24 cellular contexts compared by ENCODE assay signal in the genomic region with DNA sequence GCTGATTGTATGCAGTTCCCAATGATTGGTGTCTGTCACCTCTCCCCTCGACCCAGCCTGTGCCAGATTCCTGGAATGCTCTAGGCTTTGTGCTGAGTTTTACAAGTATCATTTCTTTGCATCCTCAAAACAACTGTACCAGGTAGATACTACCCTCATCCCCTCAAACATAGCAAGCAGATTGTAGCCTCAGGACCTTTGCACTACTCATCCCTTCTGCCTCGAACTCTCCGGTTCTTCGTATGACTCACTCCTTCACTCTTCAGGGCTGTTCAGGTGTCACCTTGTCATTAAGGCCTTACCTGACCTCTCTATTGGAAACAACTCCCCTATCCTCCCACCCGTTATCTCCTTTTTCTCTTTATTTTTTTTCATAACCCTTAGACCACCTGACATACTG. TPM values are rescaled to one million over a fixed set of nuclear protein-coding genes. Genes with fewer than 3 reads are reported as not detected.
DNase-seq lines count a peak whose midpoint lies in the region; ATAC-seq and TF ChIP-seq lines count a peak whose summit lies in the region.
"Had no signal": no experiment of that assay in that cellular context is flagged by ENCODE, and none has a peak within 500 bp of the region (broad histone marks: within the 10 kb centered on the region; RNA-seq: fewer than 3 reads in every experiment).

No MANE protein-coding gene starts in this region.

- DNase-seq in activated T-cell treated with anti-CD3 and anti-CD28 coated beads, Interleukin-2, amount 50 U/mL, for 72 hours = no peak
- no peak for DNase-seq in activated T-cell treated with anti-CD3 and anti-CD28 coated beads, Interleukin-2, amount 50 U/mL, for 48 hours
- DNase-seq in glutamatergic neuron (no peak), trophoblast cell (peak; percentile 35 to 73), SK-N-SH (no peak)
- DNase-seq: 8988T; ACHN; AML-193; BE2C; CD4-positive, alpha-beta T cell; CD8-positive, alpha-beta memory T cell; DMS 273 treated with DMSO at 0.1 percent for 48 hours; DMS79; EL; GDM1; GOT3 had no signal

- H3K23ac ChIP-seq in trophoblast cell (ENCODE audit: low read length) = no peak overlapping the region

- peaks cover 4% of the 10 kb centered on the region for H3K27me3 ChIP-seq in trophoblast cell (ENCODE audit: insufficient read depth, low read length)
- no peaks in the 10 kb centered on the region for H3K27me3 ChIP-seq in SK-N-SH (ENCODE audit: insufficient read depth)
- H3K27me3 ChIP-seq: BE2C had no signal

- H4K91ac ChIP-seq in trophoblast cell (ENCODE audit: low read depth, low read length) = no peak overlapping the region

- H3K4me2 ChIP-seq in trophoblast cell (ENCODE audit: low read length) (no peak overlapping the region), SK-N-SH (no peak overlapping the region)
- H3K4me2 ChIP-seq: A549 had no signal

- peak overlapping the region; percentile 25 to 49 for H3K4me3 Mint-ChIP-seq in activated T-cell treated with anti-CD3 and anti-CD28 coated beads, Interleukin-2, amount 50 U/mL, for 72 hours
- peak overlapping the region; percentile 3 for H3K4me3 Mint-ChIP-seq in activated T-helper 17 cell treated with anti-CD3 and anti-CD28 coated beads, Interleukin-2, amount 50 U/mL, for 72 hours
- peak overlapping the region; percentile 31 for H3K4me3 Mint-ChIP-seq in glutamatergic neuron (ENCODE audit: unreplicated experiment)
- H3K4me3 Mint-ChIP-seq: CD14-positive monocyte; CD4-positive, alpha-beta T cell had no signal

- no peaks in the 10 kb centered on the region for H3K4me1 ChIP-seq in trophoblast cell (ENCODE audit: control insufficient read depth in 1 of 2, insufficient read depth in 2 of 2, low read length in 2 of 2)
- H3K4me1 ChIP-seq in SK-N-SH (ENCODE audit: control insufficient read depth in 1 of 2, insufficient read depth in 2 of 2, low read depth in 1 of 2, low read length in 1 of 2) = peaks cover 0 to 34% of the 10 kb centered on the region in 2 experiments; a peak in 2 of 4 replicates
- H3K4me1 ChIP-seq: A549, HAP-1 had no signal

- H2BK120ac ChIP-seq in trophoblast cell (ENCODE audit: insufficient read depth, low read length, poor library complexity) = no peak overlapping the region

- CTCF ChIA-PET in SK-N-SH (lab: Yijun Ruan, JAX) = interaction anchor here (3.3 to 19.1 kb wide), 2 partner anchors 10 to 95 kb away, joined by 20 to 1300 read pairs; no protein-coding TSS in a partner anchor

- POLR2A ChIA-PET in SK-N-SH (lab: Yijun Ruan, JAX) = no interaction called here

- H2BK12ac ChIP-seq in trophoblast cell (ENCODE audit: low read length) = no peak overlapping the region

- TF ChIP-seq CTCF in glutamatergic neuron (IDR thresholded peaks at IDR 0.05; ENCODE audit: partially characterized antibody, unreplicated experiment) (no peak), SK-N-SH (IDR thresholded peaks at IDR 0.05) (no peak)

- H3K4me3 ChIP-seq in trophoblast cell (ENCODE audit: low read depth, low read length) (no peak overlapping the region), SK-N-SH (ENCODE audit: low read depth in 2 of 2, low read length in 1 of 2) (no peak overlapping the region)
- H3K4me3 ChIP-seq: A549; BLaER1 treated with 17β-estradiol and CSF1 and Interleukin-3, amounts not matched to agents 10 nM and 100 nM; GM12878; HAP-1 had no signal

- H3K27ac ChIP-seq in trophoblast cell (ENCODE audit: low read depth, low read length) (no peak overlapping the region), SK-N-SH (ENCODE audit: low read depth in 2 of 2, low read length in 1 of 2) (no peak overlapping the region)
- H3K27ac ChIP-seq: A549; BLaER1 treated with 17β-estradiol and CSF1 and Interleukin-3, amounts not matched to agents 10 nM and 100 nM had no signal

- H3K79me1 ChIP-seq in trophoblast cell (ENCODE audit: low read length) = no peaks in the 10 kb centered on the region

- peaks cover 4% of the 10 kb centered on the region for H3K27me3 Mint-ChIP-seq in activated T-cell treated with anti-CD3 and anti-CD28 coated beads, Interleukin-2, amount 50 U/mL, for 72 hours (ENCODE audit: low read depth)
- no peaks in the 10 kb centered on the region for H3K27me3 Mint-ChIP-seq in activated T-helper 17 cell treated with anti-CD3 and anti-CD28 coated beads, Interleukin-2, amount 50 U/mL, for 72 hours
- H3K27me3 Mint-ChIP-seq in glutamatergic neuron (ENCODE audit: unreplicated experiment) = peaks cover 6% of the 10 kb centered on the region
- H3K27me3 Mint-ChIP-seq: CD4-positive, alpha-beta T cell; CD8-positive, alpha-beta memory T cell had no signal

- ATAC-seq in activated T-cell treated with anti-CD3 and anti-CD28 coated beads, Interleukin-2, amount 50 U/mL, for 72 hours (replicated peaks in 1 of 2) = no peak
- no peak for ATAC-seq in activated T-helper 17 cell treated with anti-CD3 and anti-CD28 coated beads, Interleukin-2, amount 50 U/mL, for 72 hours (replicated peaks)
- ATAC-seq in HG03095 (IDR thresholded peaks at IDR 0.05; ENCODE audit: unreplicated experiment) (no peak), HG03159 (IDR thresholded peaks at IDR 0.05; ENCODE audit: unreplicated experiment) (no peak)
- ATAC-seq: A549, GM12878 had no signal

- no peak overlapping the region for H2BK5ac ChIP-seq in trophoblast cell (ENCODE audit: low read depth, low read length, poor library complexity)

- peak overlapping the region; percentile 81 for H3K27ac Mint-ChIP-seq in activated T-cell treated with anti-CD3 and anti-CD28 coated beads, Interleukin-2, amount 50 U/mL, for 72 hours
- peak overlapping the region; percentile 85 for H3K27ac Mint-ChIP-seq in activated T-helper 17 cell treated with anti-CD3 and anti-CD28 coated beads, Interleukin-2, amount 50 U/mL, for 72 hours
- peak overlapping the region; percentile 14 for H3K27ac Mint-ChIP-seq in glutamatergic neuron (ENCODE audit: unreplicated experiment)
- H3K27ac Mint-ChIP-seq: CD14-positive monocyte; CD4-positive, alpha-beta T cell had no signal

- H4K12ac ChIP-seq in trophoblast cell (ENCODE audit: low read depth, low read length) = no peak overlapping the region

- H3K9ac ChIP-seq in trophoblast cell (ENCODE audit: low read length) (no peak overlapping the region), SK-N-SH (no peak overlapping the region)
- H3K9ac ChIP-seq: BLaER1 treated with 17β-estradiol and CSF1 and Interleukin-3, amounts not matched to agents 10 nM and 100 nM had no signal

- TF ChIP-seq RAD21 in SK-N-SH (IDR thresholded peaks at IDR 0.05; ENCODE audit: low read length) = no peak

- peaks cover 4% of the 10 kb centered on the region for H3K9me3 ChIP-seq in trophoblast cell (ENCODE audit: insufficient read depth, low read depth, low read length)
- no peaks in the 10 kb centered on the region for H3K9me3 ChIP-seq in SK-N-SH
- H3K9me3 ChIP-seq: A549; BE2C; BLaER1 treated with 17β-estradiol and CSF1 and Interleukin-3, amounts not matched to agents 10 nM and 100 nM; HAP-1 had no signal

- 100% methylated on average over 1 of the region's 5 CpGs for WGBS in trophoblast cell (ENCODE audit: extremely low coverage, insufficient coverage, insufficient read length)
- WGBS in SK-N-SH (ENCODE audit: low lambda C conversion rate) = 83% methylated on average over 5 of the region's 5 CpGs

- no peak overlapping the region for H2AK5ac ChIP-seq in trophoblast cell (ENCODE audit: low read length)

- no peak overlapping the region for H3K4ac ChIP-seq in trophoblast cell (ENCODE audit: low read depth, low read length)

- peaks cover 4 to 6% of the 10 kb centered on the region in 2 donors for H3K36me3 Mint-ChIP-seq in activated T-cell treated with anti-CD3 and anti-CD28 coated beads, Interleukin-2, amount 50 U/mL, for 72 hours (ENCODE audit: insufficient read depth in 2 of 2)
- peaks cover 10% of the 10 kb centered on the region for H3K36me3 Mint-ChIP-seq in activated T-helper 17 cell treated with anti-CD3 and anti-CD28 coated beads, Interleukin-2, amount 50 U/mL, for 72 hours (ENCODE audit: low read depth)
- H3K36me3 Mint-ChIP-seq in glutamatergic neuron (ENCODE audit: unreplicated experiment) = no peaks in the 10 kb centered on the region

- H3K9me3 Mint-ChIP-seq in activated T-cell treated with anti-CD3 and anti-CD28 coated beads, Interleukin-2, amount 50 U/mL, for 72 hours = no peaks in the 10 kb centered on the region
- no peaks in the 10 kb centered on the region for H3K9me3 Mint-ChIP-seq in activated T-helper 17 cell treated with anti-CD3 and anti-CD28 coated beads, Interleukin-2, amount 50 U/mL, for 72 hours
- no peaks in the 10 kb centered on the region for H3K9me3 Mint-ChIP-seq in glutamatergic neuron (ENCODE audit: unreplicated experiment)
- H3K9me3 Mint-ChIP-seq: CD14-positive monocyte; CD4-positive, alpha-beta T cell; CD8-positive, alpha-beta memory T cell had no signal

- H3K9me2 ChIP-seq in SK-N-SH = no peaks in the 10 kb centered on the region

- H4K20me1 ChIP-seq in SK-N-SH (ENCODE audit: insufficient read depth) = no peaks in the 10 kb centered on the region

- no peak for TF ChIP-seq EP300 in SK-N-SH (IDR thresholded peaks at IDR 0.05; ENCODE audit: borderline replicate concordance in 1 of 2, low read depth in 1 of 2, low read length in 1 of 2)

- peaks cover 60% of the 10 kb centered on the region for H3K4me1 Mint-ChIP-seq in activated T-cell treated with anti-CD3 and anti-CD28 coated beads, Interleukin-2, amount 50 U/mL, for 72 hours (ENCODE audit: low read depth)
- H3K4me1 Mint-ChIP-seq in activated T-helper 17 cell treated with anti-CD3 and anti-CD28 coated beads, Interleukin-2, amount 50 U/mL, for 72 hours = peaks cover 33% of the 10 kb centered on the region
- peaks cover 14% of the 10 kb centered on the region for H3K4me1 Mint-ChIP-seq in glutamatergic neuron (ENCODE audit: low read depth, unreplicated experiment)

- no peak overlapping the region for H3K18ac ChIP-seq in trophoblast cell (ENCODE audit: low read length)

- H3K36me3 ChIP-seq in trophoblast cell (ENCODE audit: control insufficient read depth in 1 of 2, insufficient read depth in 2 of 2, low read length in 2 of 2) (peaks cover 0 to 2% of the 10 kb centered on the region in 2 experiments), SK-N-SH (replicated peaks in 1 of 2; ENCODE audit: control insufficient read depth in 1 of 2, insufficient read depth in 2 of 2, low read length in 1 of 2) (no peaks in the 10 kb centered on the region)
- H3K36me3 ChIP-seq: BE2C, HAP-1 had no signal

- no peak overlapping the region for H3K14ac ChIP-seq in trophoblast cell (ENCODE audit: low read length)

- H2AFZ ChIP-seq in trophoblast cell (ENCODE audit: insufficient read depth, low read length, poor library complexity) (no peak overlapping the region), SK-N-SH (ENCODE audit: low read depth) (no peak overlapping the region)

- H3K79me2 ChIP-seq in trophoblast cell (ENCODE audit: control insufficient read depth, insufficient read depth, low read length, poor library complexity) = no peaks in the 10 kb centered on the region
- no peaks in the 10 kb centered on the region for H3K79me2 ChIP-seq in SK-N-SH (ENCODE audit: insufficient read depth)

- H3F3A ChIP-seq in SK-N-SH (replicated peaks; ENCODE audit: insufficient read depth) = no peaks in the 10 kb centered on the region

- no peak overlapping the region for H4K8ac ChIP-seq in trophoblast cell (ENCODE audit: low read depth, low read length)

RNA-seq across cellular contexts. Expression of gene KCNC4, which starts 8.0 kb away (rescaled TPM):
- total RNA-seq in activated T-cell treated with anti-CD3 and anti-CD28 coated beads, Interleukin-2, amount 50 U/mL, for 72 hours = 10 to 100 TPM; 19.8 to 28.9 TPM
- total RNA-seq in activated T-helper 17 cell treated with anti-CD3 and anti-CD28 coated beads, Interleukin-2, amount 50 U/mL, for 72 hours = 10 to 100 TPM; 13.4 to 18.9 TPM
- total RNA-seq in glutamatergic neuron (ENCODE audit: unreplicated experiment) = 9.7 TPM
- polyA plus RNA-seq in trophoblast cell (2013) = 0.83 and 1.00 TPM in 2 replicates
- polyA plus RNA-seq in SK-N-SH (2012; rRNA removed) = 0.37 and 0.51 TPM in 2 replicates
- 0.21 and 0.35 TPM in 2 replicates for polyA plus RNA-seq in SK-N-SH (2012; cell fraction: cytosol; rRNA removed)
- 1.2 and 1.6 TPM in 2 replicates for polyA plus RNA-seq in SK-N-SH (2012; cell fraction: nucleus; rRNA removed)

Comparison
In these comparisons a context has a peak if more than half of its experiments do, and no peak if none do; other contexts are left out.
1. DNase-seq: peak in trophoblast cell (2 of 2); none in activated T-cell treated with anti-CD3 and anti-CD28 coated beads, Interleukin-2, amount 50 U/mL, for 72 hours (0 of 2), activated T-cell treated with anti-CD3 and anti-CD28 coated beads, Interleukin-2, amount 50 U/mL, for 48 hours (0 of 2), glutamatergic neuron (single experiment) and SK-N-SH (single experiment).
2. H3K27ac Mint-ChIP-seq: peak in every context shown above with its lines; median percentile 85 in activated T-helper 17 cell treated with anti-CD3 and anti-CD28 coated beads, Interleukin-2, amount 50 U/mL, for 72 hours; 81 in activated T-cell treated with anti-CD3 and anti-CD28 coated beads, Interleukin-2, amount 50 U/mL, for 72 hours; 14 in glutamatergic neuron.
3. Peak in every context shown above with its lines, with median percentiles within 50 percentile points of each other: H3K4me3 Mint-ChIP-seq.